Comparison of ENCODE assay signal across 8 cellular contexts in genomic region chr4:159103406-159104131, GRCh38. TPM values are rescaled to one million over a fixed set of nuclear protein-coding genes. Genes with fewer than 3 reads are reported as not detected.
DNase-seq lines count a peak whose midpoint lies in the region; ATAC-seq and TF ChIP-seq lines count a peak whose summit lies in the region.

No MANE protein-coding gene starts in this region.

- no peak for TF ChIP-seq CTCF in AG09309 (IDR thresholded peaks at IDR 0.05; ENCODE audit: control insufficient read depth, insufficient read depth, low read depth, low read length, missing control alignments)
- TF ChIP-seq CTCF in cardiac muscle cell (IDR thresholded peaks at IDR 0.05; ENCODE audit: low read depth, low read length), result no peak
- TF ChIP-seq CTCF in parathyroid adenoma (IDR thresholded peaks at IDR 0.05), result no peak

- peak overlapping the region; percentile 86 for H2AFZ ChIP-seq in parathyroid adenoma

- DNase-seq in AG09309 (ENCODE audit: low read depth) (no peak), SK-MEL-5 (ENCODE audit: low read depth, low spot score) (peak; percentile 22), cardiac muscle cell (ENCODE audit: low read depth in 1 of 2, low spot score in 1 of 2) (peak; percentile 49 to 78), MV-4-11 (lab: John Stamatoyannopoulos, UW) (no peak)
- peak; percentile 73 for DNase-seq in activated naive CD8-positive, alpha-beta T cell treated with anti-CD3 and anti-CD28 coated beads, Interleukin-2, amount 10 ng/mL, durations not matched to agents 7 days and 5 days

- peak; percentile 23 for ATAC-seq in GM18909 (IDR thresholded peaks at IDR 0.05; ENCODE audit: poor library complexity, unreplicated experiment)
- ATAC-seq in HG03108 (IDR thresholded peaks at IDR 0.05; ENCODE audit: unreplicated experiment), result peak; percentile 20
- ATAC-seq in activated naive CD8-positive, alpha-beta T cell treated with anti-CD3 and anti-CD28 coated beads, Interleukin-2, amount 10 ng/mL, durations not matched to agents 7 days and 5 days (ENCODE audit: low read depth), result peak; percentile 27

- peak overlapping the region; percentile 99 for H3K4me3 Mint-ChIP-seq in activated naive CD8-positive, alpha-beta T cell treated with anti-CD3 and anti-CD28 coated beads, Interleukin-2, amount 10 ng/mL, durations not matched to agents 7 days and 5 days

- no peaks in the 10 kb centered on the region for H3K9me3 Mint-ChIP-seq in activated naive CD8-positive, alpha-beta T cell treated with anti-CD3 and anti-CD28 coated beads, Interleukin-2, amount 10 ng/mL, durations not matched to agents 7 days and 5 days

- H3K27ac Mint-ChIP-seq in activated naive CD8-positive, alpha-beta T cell treated with anti-CD3 and anti-CD28 coated beads, Interleukin-2, amount 10 ng/mL, durations not matched to agents 7 days and 5 days, result no peak overlapping the region

- no peaks in the 10 kb centered on the region for H3K9me3 ChIP-seq in cardiac muscle cell (ENCODE audit: low read depth)
- no peaks in the 10 kb centered on the region for H3K9me3 ChIP-seq in parathyroid adenoma (ENCODE audit: control insufficient read depth, low read length)

- H3K36me3 ChIP-seq in cardiac muscle cell, result no peaks in the 10 kb centered on the region
- H3K36me3 ChIP-seq in parathyroid adenoma (ENCODE audit: control insufficient read depth, insufficient read depth, low read length), result no peaks in the 10 kb centered on the region

- no peaks in the 10 kb centered on the region for H3K36me3 Mint-ChIP-seq in activated naive CD8-positive, alpha-beta T cell treated with anti-CD3 and anti-CD28 coated beads, Interleukin-2, amount 10 ng/mL, durations not matched to agents 7 days and 5 days

- in situ Hi-C loops in SK-MEL-5 (cut with HindIII; ENCODE audit: low pct_unique_long_range_greater_than_20kb, low sequenced_read_pairs), result no loop called here

- H3K4me1 Mint-ChIP-seq in activated naive CD8-positive, alpha-beta T cell treated with anti-CD3 and anti-CD28 coated beads, Interleukin-2, amount 10 ng/mL, durations not matched to agents 7 days and 5 days, result peaks cover 42% of the 10 kb centered on the region

- peaks cover 5% of the 10 kb centered on the region for H3K27me3 Mint-ChIP-seq in activated naive CD8-positive, alpha-beta T cell treated with anti-CD3 and anti-CD28 coated beads, Interleukin-2, amount 10 ng/mL, durations not matched to agents 7 days and 5 days

- peak overlapping the region; percentile 67 for H3K9ac ChIP-seq in parathyroid adenoma

- peak overlapping the region; percentile 99 for H3K4me2 ChIP-seq in parathyroid adenoma (ENCODE audit: low read length)

- POLR2A ChIA-PET in activated naive CD8-positive, alpha-beta T cell treated with anti-CD3 and anti-CD28 coated beads, Interleukin-2, amount 10 ng/mL, durations not matched to agents 7 days and 5 days (lab: Charles Lee), result no interaction called here

- H3K27ac ChIP-seq in cardiac muscle cell, result peak overlapping the region; percentile 95
- peak overlapping the region; percentile 84 for H3K27ac ChIP-seq in parathyroid adenoma

- H3K79me2 ChIP-seq in parathyroid adenoma, result peaks cover 10% of the 10 kb centered on the region

- H3K4me1 ChIP-seq in cardiac muscle cell (ENCODE audit: low read depth) (peaks cover 22% of the 10 kb centered on the region), parathyroid adenoma (peaks cover 5% of the 10 kb centered on the region)

- H3K4me3 ChIP-seq in AG09309 (ENCODE audit: control insufficient read depth, low read depth, low read length) (peak overlapping the region; percentile 92), cardiac muscle cell (peak overlapping the region; percentile 100), parathyroid adenoma (ENCODE audit: low read depth, low read length) (peak overlapping the region; percentile 88)

- H3K27me3 ChIP-seq in cardiac muscle cell, result no peaks in the 10 kb centered on the region
- no peaks in the 10 kb centered on the region for H3K27me3 ChIP-seq in parathyroid adenoma (ENCODE audit: control insufficient read depth, insufficient read depth, low read length)

RNA-seq across cellular contexts. Expression of gene RAPGEF2, which starts 0.7 kb away (rescaled TPM):
- 27.5 and 28.3 TPM in 2 replicates for total RNA-seq in SK-MEL-5 (2014; rRNA removed; shearing (Covaris generic))
- 19.1 and 26.1 TPM in 2 replicates for polyA plus RNA-seq in SK-MEL-5 (2015; cell fraction: cytosol; rRNA removed)
- polyA plus RNA-seq in SK-MEL-5 (2015; cell fraction: nucleus; rRNA removed), result 37.2 and 40.8 TPM in 2 replicates
- 10 to 100 TPM; 23.2 to 24.1 TPM for total RNA-seq in activated naive CD8-positive, alpha-beta T cell treated with anti-CD3 and anti-CD28 coated beads, Interleukin-2, amount 10 ng/mL, durations not matched to agents 7 days and 5 days
- 63.4 and 96.0 TPM in 2 replicates for total RNA-seq in cardiac muscle cell
- 13.0 and 17.3 TPM in 2 replicates for polyA plus RNA-seq in cardiac muscle cell

Comparison
In these comparisons a context has a peak if more than half of its experiments do, and no peak if none do; other contexts are left out.
1. DNase-seq: peak in SK-MEL-5 (single experiment), activated naive CD8-positive, alpha-beta T cell treated with anti-CD3 and anti-CD28 coated beads, Interleukin-2, amount 10 ng/mL, durations not matched to agents 7 days and 5 days (single experiment) and cardiac muscle cell (2 of 2); none in AG09309 (single experiment) and MV-4-11 (single experiment).
2. Peak in every context shown above with its lines, with median percentiles within 50 percentile points of each other: H3K4me3 ChIP-seq and ATAC-seq.